14 cellular contexts compared by ENCODE assay signal in genomic region chr7:151897201-151897711, GRCh38. TPM values are rescaled to one million over a fixed set of nuclear protein-coding genes. Genes with fewer than 3 reads are reported as not detected.
DNase-seq lines count a peak whose midpoint lies in the region; ATAC-seq and TF ChIP-seq lines count a peak whose summit lies in the region.
"Had no signal": no experiment of that assay in that cellular context is flagged by ENCODE, and none has a peak within 500 bp of the region (broad histone marks: within the 10 kb centered on the region; RNA-seq: fewer than 3 reads in every experiment).

No MANE protein-coding gene starts in this region.

- no peaks in the 10 kb centered on the region for H3K36me3 ChIP-seq in body of pancreas (replicated peaks in 1 of 2; ENCODE audit: insufficient read depth in 1 of 2, low read depth in 2 of 2)

- H3K4me3 ChIP-seq in body of pancreas (no peak overlapping the region), retinal pigment epithelial cell (ENCODE audit: low read length) (peak overlapping the region; percentile 40)
- H3K4me3 ChIP-seq: A549 had no signal

- peak in 2 of 7 experiments; percentile 13 to 21 for TF ChIP-seq CTCF in body of pancreas (IDR thresholded peaks at IDR 0.05)
- TF ChIP-seq CTCF in retinal pigment epithelial cell (conservative IDR thresholded peaks at IDR 0.05; ENCODE audit: low read depth, low read length), result no peak

- H3K27me3 ChIP-seq in body of pancreas, result no peaks in the 10 kb centered on the region

- DNase-seq in NCI-H1417 (lab: John Stamatoyannopoulos, UW) (peak in 2 of 3 experiments; percentile 37 to 71), NCI-H1417 treated with DMSO at 0.1 percent for 48 hours (lab: John Stamatoyannopoulos, UW) (no peak), body of pancreas (peak; percentile 47 to 63 (median 54)), iPS-NIHi7 (ENCODE audit: extremely low spot score) (peak; percentile 64), retinal pigment epithelial cell (ENCODE audit: low read depth) (no peak), LoVo (ENCODE audit: low spot score) (no peak)
- no peak for DNase-seq in activated CD4-positive, CD25-positive, alpha-beta regulatory T cell treated with anti-CD3 and anti-CD28 coated beads, Interleukin-2, amount 50 U/mL, for 72 hours
- no peak for DNase-seq in stimulated activated naive CD4-positive, alpha-beta T cell (lab: John Stamatoyannopoulos, UW)
- DNase-seq: activated CD4-positive, CD25-positive, alpha-beta regulatory T cell; central memory CD4-positive, alpha-beta T cell; NCI-H2029; stimulated activated CD8-positive, alpha-beta memory T cell treated with anti-CD3 and anti-CD28 coated beads, Interleukin-4, amount 100 ng/mL, for 48 hours had no signal

- ATAC-seq in body of pancreas, result peak; percentile 74
- ATAC-seq: A549; activated T-helper 17 cell treated with anti-CD3 and anti-CD28 coated beads, Interleukin-2, amount 50 U/mL, for 72 hours had no signal

- intact Hi-C loops in body of pancreas (cut with DNase I), result no loop called here

- peak in 2 of 3 donors; percentile 9 to 13 for TF ChIP-seq POLR2A in body of pancreas (IDR thresholded peaks at IDR 0.05)

- H3K27ac ChIP-seq in body of pancreas, result peak overlapping the region in 3 of 4 donors; percentile 27 to 61 (median 48)
- H3K27ac ChIP-seq: A549 had no signal

- H3K4me1 ChIP-seq in body of pancreas, result peaks cover 16% of the 10 kb centered on the region

- WGBS in body of pancreas, 2 donors, result 14 to 16% methylated on average over 15 of the region's 15 CpGs

- H3K9me3 ChIP-seq in body of pancreas, result no peaks in the 10 kb centered on the region
- H3K9me3 ChIP-seq: A549 had no signal

RNA-seq across cellular contexts. Expression of gene PRKAG2, which starts 20.3 kb away (rescaled TPM):
- total RNA-seq in body of pancreas, result 10 to 100 TPM in 1 of 2 donors, 1 to 10 TPM in 1; 9.9 to 24.4 TPM

RNA-seq across cellular contexts. Expression of gene GALNTL5, which starts 59.0 kb away (rescaled TPM):
- not detected for total RNA-seq in body of pancreas
- total RNA-seq: activated T-helper 17 cell treated with anti-CD3 and anti-CD28 coated beads, Interleukin-2, amount 50 U/mL, for 72 hours had no signal

Comparison
In these comparisons a context has a peak if more than half of its experiments do, and no peak if none do; other contexts are left out.
1. DNase-seq: peak in NCI-H1417 (2 of 3), body of pancreas (4 of 4) and iPS-NIHi7 (single experiment); none in NCI-H1417 treated with DMSO at 0.1 percent for 48 hours (single experiment), retinal pigment epithelial cell (single experiment), LoVo (single experiment), activated CD4-positive, CD25-positive, alpha-beta regulatory T cell treated with anti-CD3 and anti-CD28 coated beads, Interleukin-2, amount 50 U/mL, for 72 hours (single experiment) and stimulated activated naive CD4-positive, alpha-beta T cell (0 of 6).